In genomic region chr12:33588082-33588712, GRCh38 we compare ENCODE assay signal across 1 cellular context.
TF ChIP-seq lines count a peak whose summit lies in the region.

No MANE protein-coding gene starts in this region.

TF ChIP-seq in K562, 482 proteins besides CTCF, POLR2A, EP300 and RAD21 (continued from another document and continues in another):
- TF ChIP-seq ZNF407 (IDR thresholded peaks at IDR 0.05; ENCODE audit: low read depth) = no peak
- no peak for TF ChIP-seq ZNF518B (CRISPR knock-in tag; IDR thresholded peaks at IDR 0.05)
- no peak for TF ChIP-seq EHMT2 (IDR thresholded peaks at IDR 0.05)
- peak; percentile 98 for TF ChIP-seq JUND (IDR thresholded peaks at IDR 0.05; ENCODE audit: borderline replicate concordance, low read depth, low read length)
- peak; percentile 99 for TF ChIP-seq JUND (tag; IDR thresholded peaks at IDR 0.05; ENCODE audit: borderline replicate concordance, low read depth, low read length)
- TF ChIP-seq ZNF165 (CRISPR knock-in tag; IDR thresholded peaks at IDR 0.05; ENCODE audit: borderline replicate concordance) = no peak
- peak; percentile 99 for TF ChIP-seq SPI1 (IDR thresholded peaks at IDR 0.05; ENCODE audit: borderline replicate concordance, low read depth, low read length)
- no peak for TF ChIP-seq TSC22D4 (tag; IDR thresholded peaks at IDR 0.05)
- no peak for TF ChIP-seq ZNF133 (CRISPR knock-in tag; IDR thresholded peaks at IDR 0.05)
- peak; percentile 65; the same call in 1 of the 2 replicates for TF ChIP-seq MXI1 (IDR thresholded peaks at IDR 0.05; ENCODE audit: low read depth, low read length)
- no peak for TF ChIP-seq PREB (CRISPR knock-in tag; IDR thresholded peaks at IDR 0.05)
- TF ChIP-seq BCLAF1 (IDR thresholded peaks at IDR 0.05; ENCODE audit: borderline replicate concordance in 1 of 2, control insufficient read depth in 1 of 2, low read depth in 2 of 2, low read length in 1 of 2) = no peak
- no peak for TF ChIP-seq GABPB2 (CRISPR knock-in tag; conservative IDR thresholded peaks at IDR 0.05)
- no peak for TF ChIP-seq TFAP4 (CRISPR knock-in tag; IDR thresholded peaks at IDR 0.05; ENCODE audit: borderline replicate concordance)
- TF ChIP-seq CHD4 (IDR thresholded peaks at IDR 0.05; ENCODE audit: insufficient read depth, insufficient replicate concordance, low read depth, low read length, poor library complexity, severe bottlenecking) = peak; percentile 47
- peak; percentile 68; the same call in 1 of the 2 replicates for TF ChIP-seq ZNF24 (IDR thresholded peaks at IDR 0.05)
- no peak for TF ChIP-seq HNRNPLL (IDR thresholded peaks at IDR 0.05; ENCODE audit: low read depth, low read length, poor library complexity, severe bottlenecking)
- no peak for TF ChIP-seq SAFB2 (IDR thresholded peaks at IDR 0.05; ENCODE audit: borderline replicate concordance, low read depth, low read length, severe bottlenecking)
- no peak for TF ChIP-seq SIN3A (IDR thresholded peaks at IDR 0.05; ENCODE audit: borderline replicate concordance in 2 of 2, control insufficient read depth in 1 of 2, low read depth in 2 of 2, low read length in 2 of 2)
- TF ChIP-seq NR2C2 (CRISPR knock-in tag; IDR thresholded peaks at IDR 0.05) = no peak
- peak; percentile 82 for TF ChIP-seq NR2C2 (tag; IDR thresholded peaks at IDR 0.05)
- TF ChIP-seq CSDE1 (IDR thresholded peaks at IDR 0.05) = no peak; a peak in 1 of 4 replicates
- no peak for TF ChIP-seq MED1 (CRISPR knock-in tag; IDR thresholded peaks at IDR 0.05; ENCODE audit: borderline replicate concordance)
- TF ChIP-seq FOXA3 (CRISPR knock-in tag; conservative IDR thresholded peaks at IDR 0.05 in 1 of 2, IDR thresholded peaks at IDR 0.05 in 1 of 2) = peak in 1 of 2 experiments; percentile 29; a peak in 1 of 4 replicates
- TF ChIP-seq THRB (CRISPR knock-in tag; conservative IDR thresholded peaks at IDR 0.05) = no peak
- TF ChIP-seq ZNF668 (CRISPR knock-in tag; IDR thresholded peaks at IDR 0.05) = no peak
- peak; percentile 93 for TF ChIP-seq KLF16 (IDR thresholded peaks at IDR 0.05)
- TF ChIP-seq ZNF639 (CRISPR knock-in tag; conservative IDR thresholded peaks at IDR 0.05 in 1 of 2, IDR thresholded peaks at IDR 0.05 in 1 of 2) = peak in 1 of 2 experiments; percentile 45; a peak in 1 of 4 replicates
- TF ChIP-seq MITF (IDR thresholded peaks at IDR 0.05) = no peak
- TF ChIP-seq HSF4 (CRISPR knock-in tag; IDR thresholded peaks at IDR 0.05; ENCODE audit: borderline replicate concordance) = 0 out of 2 replicates have a peak, but pooled peaks have one; percentile 23
- no peak for TF ChIP-seq FOXO4 (CRISPR knock-in tag; IDR thresholded peaks at IDR 0.05)
- peak; percentile 99 for TF ChIP-seq FOSL1 (tag; conservative IDR thresholded peaks at IDR 0.05)
- no peak for TF ChIP-seq ELF1 (tag; IDR thresholded peaks at IDR 0.05)
- no peak for TF ChIP-seq ZNF282 (CRISPR knock-in tag; IDR thresholded peaks at IDR 0.05)
